Comparison of ENCODE assay signal across 9 cellular contexts in genomic region chr4:156378053-156378665, GRCh38.
DNase-seq lines count a peak whose midpoint lies in the region; ATAC-seq and TF ChIP-seq lines count a peak whose summit lies in the region.
"Had no signal": no experiment of that assay in that cellular context is flagged by ENCODE, and none has a peak within 500 bp of the region (broad histone marks: within the 10 kb centered on the region; RNA-seq: fewer than 3 reads in every experiment).

No MANE protein-coding gene starts in this region.

- H3K27me3 ChIP-seq in DND-41 (ENCODE audit: insufficient read depth, low read length, poor library complexity) (no peaks in the 10 kb centered on the region), HAP-1 (ENCODE audit: low read depth) (no peaks in the 10 kb centered on the region), esophagus muscularis mucosa (no peaks in the 10 kb centered on the region), skeletal muscle satellite cell (ENCODE audit: control insufficient read depth, insufficient read depth, low read length) (no peaks in the 10 kb centered on the region), uterus (no peaks in the 10 kb centered on the region)

- no peak overlapping the region for H2AFZ ChIP-seq in DND-41 (ENCODE audit: low read depth, low read length)

- TF ChIP-seq EP300 in esophagus muscularis mucosa (IDR thresholded peaks at IDR 0.05), result no peak

- no peaks in the 10 kb centered on the region for H3K9me3 ChIP-seq in DND-41 (ENCODE audit: insufficient read depth, low read length, severe bottlenecking)
- no peaks in the 10 kb centered on the region for H3K9me3 ChIP-seq in HAP-1
- H3K9me3 ChIP-seq in esophagus muscularis mucosa, result no peaks in the 10 kb centered on the region
- no peaks in the 10 kb centered on the region for H3K9me3 ChIP-seq in skeletal muscle satellite cell (replicated peaks; ENCODE audit: low read length)
- H3K9me3 ChIP-seq in uterus, result no peaks in the 10 kb centered on the region

- H3K4me3 ChIP-seq in DND-41 (ENCODE audit: low read depth in 1 of 2, low read length in 2 of 2) (no peak overlapping the region), HAP-1 (no peak overlapping the region), esophagus muscularis mucosa (no peak overlapping the region), skeletal muscle satellite cell (ENCODE audit: low read length) (no peak overlapping the region), uterus (no peak overlapping the region)
- H3K4me3 ChIP-seq: K562 had no signal

- H3K36me3 ChIP-seq in DND-41 (ENCODE audit: insufficient read depth, low read length) (no peaks in the 10 kb centered on the region), HAP-1 (replicated peaks) (no peaks in the 10 kb centered on the region), esophagus muscularis mucosa (no peaks in the 10 kb centered on the region), skeletal muscle satellite cell (ENCODE audit: insufficient read depth, low read length) (no peaks in the 10 kb centered on the region), uterus (no peaks in the 10 kb centered on the region)

- no peak for ATAC-seq in DND-41 (ENCODE audit: insufficient read depth, low read depth)
- no peak for ATAC-seq in GM21526 (IDR thresholded peaks at IDR 0.05; ENCODE audit: low FRiP score, unreplicated experiment)
- ATAC-seq: K562 had no signal

- H4K20me1 ChIP-seq in DND-41 (ENCODE audit: insufficient read depth, low read length), result no peaks in the 10 kb centered on the region

- DNase-seq in DND-41, result no peak
- DNase-seq in HAP-1 (ENCODE audit: low spot score in 2 of 2), result peak; percentile 39 to 57
- DNase-seq in NCI-H1105 treated with DMSO at 0.1 percent for 48 hours (lab: John Stamatoyannopoulos, UW), result peak; percentile 2
- DNase-seq in esophagus muscularis mucosa (ENCODE audit: extremely low spot score), result no peak
- DNase-seq in amniotic stem cell (lab: John Stamatoyannopoulos, UW), result no peak
- DNase-seq in uterus, result no peak

- intact Hi-C loops in esophagus muscularis mucosa (cut with DNase I) (no loop called here), uterus (cut with DNase I; ENCODE audit: low total_unique reads) (no loop called here)

- WGBS in esophagus muscularis mucosa, result 76% methylated on average over 8 of the region's 8 CpGs

- H3K79me2 ChIP-seq in DND-41 (ENCODE audit: insufficient read depth, low read length), result no peaks in the 10 kb centered on the region

- H3K27ac ChIP-seq in DND-41 (ENCODE audit: low read length) (no peak overlapping the region), esophagus muscularis mucosa (replicated peaks in 1 of 4) (no peak overlapping the region), uterus (no peak overlapping the region)

- no peak overlapping the region for H3K4me2 ChIP-seq in DND-41 (ENCODE audit: insufficient read depth, low read length)
- H3K4me2 ChIP-seq in skeletal muscle satellite cell (ENCODE audit: low read length), result no peak overlapping the region

- H3K9ac ChIP-seq in DND-41 (ENCODE audit: low read depth, low read length) (no peak overlapping the region), skeletal muscle satellite cell (ENCODE audit: low read depth, low read length) (peak overlapping the region; percentile 26)

- peak; percentile 56 for TF ChIP-seq CTCF in DND-41 (IDR thresholded peaks at IDR 0.05; ENCODE audit: borderline replicate concordance, extremely low read depth, low read length, poor library complexity, severe bottlenecking)
- TF ChIP-seq CTCF in esophagus muscularis mucosa (IDR thresholded peaks at IDR 0.05), result peak; percentile 42 to 58 (median 47)
- TF ChIP-seq CTCF in uterus (IDR thresholded peaks at IDR 0.05), result peak in 2 of 4 experiments; percentile 4 to 17

- TF ChIP-seq POLR2A in esophagus muscularis mucosa (IDR thresholded peaks at IDR 0.05; ENCODE audit: low read depth), result no peak
- TF ChIP-seq POLR2A in uterus (IDR thresholded peaks at IDR 0.05), result no peak

- in situ Hi-C loops in HAP-1 (cut with MboI; ENCODE audit: low sequenced_read_pairs), result no loop called here

- H3K4me1 ChIP-seq in DND-41 (ENCODE audit: insufficient read depth, low read length) (no peaks in the 10 kb centered on the region), HAP-1 (peaks cover 13% of the 10 kb centered on the region), esophagus muscularis mucosa (peaks cover 0 to 8% (median 0%) of the 10 kb centered on the region in 4 donors), skeletal muscle satellite cell (ENCODE audit: control insufficient read depth, insufficient read depth, low read length) (peaks cover 18% of the 10 kb centered on the region), uterus (no peaks in the 10 kb centered on the region)

Comparison
In these comparisons a context has a peak if more than half of its experiments do, and no peak if none do; other contexts are left out.
1. DNase-seq: peak in HAP-1 (2 of 2) and NCI-H1105 treated with DMSO at 0.1 percent for 48 hours (single experiment); none in DND-41 (single experiment), esophagus muscularis mucosa (single experiment), amniotic stem cell (single experiment) and uterus (0 of 2).